8 cellular contexts compared by ENCODE assay signal in genomic region chr16:19521471-19522368, GRCh38. TPM values are rescaled to one million over a fixed set of nuclear protein-coding genes. Genes with fewer than 3 reads are reported as not detected.
A peak's percentile ranks its signal among the peaks of the same experiment; 100 is the strongest.
DNase-seq lines count a peak whose midpoint lies in the region; ATAC-seq, FAIRE-seq and TF ChIP-seq lines count a peak whose summit lies in the region.

GDE1 (minus strand) TSS chr16:19522098; CDS start chr16:19521964, 134 bp downstream.

- no peaks in the 10 kb centered on the region for H3K27me3 Mint-ChIP-seq in progenitor cell of endocrine pancreas

- TF ChIP-seq CTCF in progenitor cell of endocrine pancreas (IDR thresholded peaks at IDR 0.05; ENCODE audit: unreplicated experiment): peak; percentile 42

- peaks cover 47% of the 10 kb centered on the region for H3K4me1 Mint-ChIP-seq in progenitor cell of endocrine pancreas (ENCODE audit: low read depth)

- H3K4me3 Mint-ChIP-seq in progenitor cell of endocrine pancreas (ENCODE audit: low read depth): peak within 1 kb of the TSS; percentile 83

- H3K9me3 Mint-ChIP-seq in progenitor cell of endocrine pancreas (ENCODE audit: low read depth): no peaks in the 10 kb centered on the region

- TF ChIP-seq POLR2A in GM12892 (IDR thresholded peaks at IDR 0.05; ENCODE audit: low read depth, low read length): peak; percentile 85

- intact Hi-C loops in left cardiac atrium (cut with DNase I): no loop called here

- ATAC-seq in HG02840 (IDR thresholded peaks at IDR 0.05; ENCODE audit: low FRiP score, unreplicated experiment) (peak; percentile 71), left cardiac atrium (peak; percentile 89 to 91)

- peaks cover 7% of the 10 kb centered on the region for H3K36me3 Mint-ChIP-seq in progenitor cell of endocrine pancreas (ENCODE audit: insufficient read depth)

- FAIRE-seq in GM12892 (lab: Jason Lieb, UNC): peak; percentile 92

- peak; percentile 82 for DNase-seq in GM12892 (ENCODE audit: insufficient read length)
- peak; percentile 93 for DNase-seq in NCI-H1436 (lab: John Stamatoyannopoulos, UW)
- peak; percentile 83 to 92 (median 90) for DNase-seq in T-helper 1 cell
- peak; percentile 77 for DNase-seq in amniotic epithelial cell (ENCODE audit: low read depth)
- peak; percentile 97 for DNase-seq in left cardiac atrium
- DNase-seq in progenitor cell of endocrine pancreas (ENCODE audit: low spot score, unreplicated experiment): peak; percentile 93
- peak; percentile 96 for DNase-seq in ureter (ENCODE audit: low spot score)

- H3K27ac Mint-ChIP-seq in progenitor cell of endocrine pancreas: peak within 1 kb of the TSS; percentile 94

RNA-seq across cellular contexts. Expression of gene GDE1, which starts in this region (rescaled TPM):
- polyA plus RNA-seq in GM12892 (2012; ENCODE audit: missing spikeins): 16.5 TPM
- total RNA-seq in left cardiac atrium (10 to 100 TPM; 93.7 to 96.3 TPM), progenitor cell of endocrine pancreas (110 and 116 TPM in 2 replicates), ureter (80.8 TPM)

Comparison
In these comparisons a context has a peak if more than half of its experiments do, and no peak if none do; other contexts are left out.
1. Peak in every context shown above with its lines: DNase-seq and ATAC-seq.